Comparison of ENCODE assay signal across 10 cellular contexts in the genomic region with DNA sequence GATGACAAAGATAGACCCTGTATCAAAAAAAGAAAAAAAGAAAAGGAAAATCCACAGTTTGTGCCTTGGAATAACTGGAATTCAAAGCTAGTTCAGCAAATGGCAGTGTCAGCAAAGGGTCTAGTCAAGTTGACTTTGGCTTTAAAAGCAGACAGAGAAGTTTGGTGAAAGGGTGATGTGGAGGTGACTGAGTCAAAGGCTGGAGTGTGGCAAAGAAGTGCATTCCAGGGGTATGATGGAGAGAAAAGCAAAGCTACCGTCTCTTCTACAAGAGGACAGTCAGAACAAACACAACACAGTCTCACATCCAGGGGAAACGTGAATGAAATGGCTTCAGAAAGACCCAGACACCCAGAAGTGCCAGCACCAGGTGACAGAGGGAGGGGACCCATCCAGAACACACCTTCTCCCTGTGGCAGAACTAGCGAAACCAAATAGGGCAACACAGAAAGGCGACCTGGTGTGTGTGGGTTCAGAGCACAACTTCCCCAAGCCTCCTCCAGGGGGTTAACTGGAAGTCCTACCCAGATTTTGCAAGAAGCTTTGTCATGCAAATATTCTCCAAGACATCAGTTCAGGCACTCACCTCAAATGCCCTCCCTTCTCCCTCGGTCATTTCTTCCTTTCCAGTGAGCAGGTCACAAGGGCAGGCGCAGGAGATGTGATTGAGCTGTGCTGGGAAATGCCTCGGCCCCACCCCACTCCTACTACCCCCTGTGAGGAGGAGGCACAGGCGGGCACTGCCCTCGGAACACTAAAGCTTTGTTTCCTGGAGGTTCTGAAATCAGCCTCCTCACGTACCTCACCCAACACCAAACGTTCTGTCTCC.
DNase-seq lines count a peak whose midpoint lies in the region; ATAC-seq lines count a peak whose summit lies in the region.
"Had no signal": no experiment of that assay in that cellular context is flagged by ENCODE, and none has a peak within 500 bp of the region (broad histone marks: within the 10 kb centered on the region; RNA-seq: fewer than 3 reads in every experiment).

No MANE protein-coding gene starts in this region.

- peak; percentile 57 for ATAC-seq in HG03159 (IDR thresholded peaks at IDR 0.05; ENCODE audit: unreplicated experiment)
- no peak for ATAC-seq in GM19452 (IDR thresholded peaks at IDR 0.05; ENCODE audit: unreplicated experiment)
- ATAC-seq in HG02610 (IDR thresholded peaks at IDR 0.05; ENCODE audit: unreplicated experiment), result no peak

- DNase-seq in COLO829 (ENCODE audit: low spot score) (peak; percentile 72), SW480 (ENCODE audit: low spot score) (peak; percentile 93), kidney glomerular epithelial cell (lab: John Stamatoyannopoulos, UW) (peak; percentile 82), NCI-H1694 treated with DMSO at 0.1 percent for 48 hours (lab: John Stamatoyannopoulos, UW) (no peak), NCI-H1105 treated with DMSO at 0.1 percent for 48 hours (lab: John Stamatoyannopoulos, UW) (no peak)
- DNase-seq: central memory CD4-positive, alpha-beta T cell; NCI-H510A had no signal

Comparison
In these comparisons a context has a peak if more than half of its experiments do, and no peak if none do; other contexts are left out.
1. DNase-seq: peak in COLO829 (single experiment), SW480 (single experiment) and kidney glomerular epithelial cell (single experiment); none in NCI-H1694 treated with DMSO at 0.1 percent for 48 hours (single experiment) and NCI-H1105 treated with DMSO at 0.1 percent for 48 hours (single experiment).